Comparison of ENCODE assay signal across 1 cellular context in genomic region chr4:689498-690122, GRCh38.
TF ChIP-seq lines count a peak whose summit lies in the region.

No MANE protein-coding gene starts in this region.

TF ChIP-seq in WTC11, 78 proteins besides CTCF, POLR2A, EP300 and RAD21 (continued from another document):
- no peak for TF ChIP-seq MLX (CRISPR knock-in tag; IDR thresholded peaks at IDR 0.05)
- TF ChIP-seq CBFB (CRISPR knock-in tag; IDR thresholded peaks at IDR 0.05; ENCODE audit: low read depth) = no peak
- TF ChIP-seq OVOL2 (CRISPR knock-in tag; IDR thresholded peaks at IDR 0.05; ENCODE audit: borderline replicate concordance) = no peak
- TF ChIP-seq JUN (CRISPR knock-in tag; IDR thresholded peaks at IDR 0.05) = no peak
- no peak for TF ChIP-seq NFATC4 (CRISPR knock-in tag; IDR thresholded peaks at IDR 0.05)
- 0 out of 2 replicates have a peak, but pooled peaks have one; percentile 35 for TF ChIP-seq FOXP4 (CRISPR knock-in tag; IDR thresholded peaks at IDR 0.05)
- TF ChIP-seq CREB1 (CRISPR knock-in tag; IDR thresholded peaks at IDR 0.05) = no peak
- no peak for TF ChIP-seq ZBTB21 (CRISPR knock-in tag; IDR thresholded peaks at IDR 0.05; ENCODE audit: borderline replicate concordance)
- no peak for TF ChIP-seq IRF2 (CRISPR knock-in tag; IDR thresholded peaks at IDR 0.05; ENCODE audit: borderline replicate concordance, low read depth)
- TF ChIP-seq FOXK1 (CRISPR knock-in tag; IDR thresholded peaks at IDR 0.05) = peak; percentile 50; the same call in 1 of the 2 replicates
- TF ChIP-seq ATF3 (CRISPR knock-in tag; conservative IDR thresholded peaks at IDR 0.05) = no peak
- no peak for TF ChIP-seq JAZF1 (CRISPR knock-in tag; IDR thresholded peaks at IDR 0.05)
- no peak for TF ChIP-seq NR2C2 (CRISPR knock-in tag; IDR thresholded peaks at IDR 0.05)
- peak; percentile 91 for TF ChIP-seq ETV6 (CRISPR knock-in tag; IDR thresholded peaks at IDR 0.05)
- TF ChIP-seq MYBL2 (CRISPR knock-in tag; IDR thresholded peaks at IDR 0.05) = no peak
- TF ChIP-seq CREM (CRISPR knock-in tag; IDR thresholded peaks at IDR 0.05) = no peak
- no peak for TF ChIP-seq PRDM15 (CRISPR knock-in tag; IDR thresholded peaks at IDR 0.05)
